1 cellular context compared by ENCODE assay signal in genomic region chr6:149231786-149232185, GRCh38.
TF ChIP-seq lines count a peak whose summit lies in the region.

No MANE protein-coding gene starts in this region.

TF ChIP-seq in SK-N-SH, 30 proteins besides CTCF, POLR2A, EP300 and RAD21 (continued from another document):
- TF ChIP-seq, protein P1, sequence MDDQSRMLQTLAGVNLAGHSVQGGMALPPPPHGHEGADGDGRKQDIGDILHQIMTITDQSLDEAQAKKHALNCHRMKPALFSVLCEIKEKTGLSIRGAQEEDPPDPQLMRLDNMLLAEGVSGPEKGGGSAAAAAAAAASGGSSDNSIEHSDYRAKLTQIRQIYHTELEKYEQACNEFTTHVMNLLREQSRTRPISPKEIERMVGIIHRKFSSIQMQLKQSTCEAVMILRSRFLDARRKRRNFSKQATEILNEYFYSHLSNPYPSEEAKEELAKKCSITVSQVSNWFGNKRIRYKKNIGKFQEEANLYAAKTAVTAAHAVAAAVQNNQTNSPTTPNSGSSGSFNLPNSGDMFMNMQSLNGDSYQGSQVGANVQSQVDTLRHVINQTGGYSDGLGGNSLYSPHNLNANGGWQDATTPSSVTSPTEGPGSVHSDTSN (IDR thresholded peaks at IDR 0.05), result no peak
- TF ChIP-seq FOXM1 (IDR thresholded peaks at IDR 0.05; ENCODE audit: low read depth), result no peak
- no peak for TF ChIP-seq MEF2A (IDR thresholded peaks at IDR 0.05; ENCODE audit: borderline replicate concordance, low read depth)
- TF ChIP-seq, protein P2, sequence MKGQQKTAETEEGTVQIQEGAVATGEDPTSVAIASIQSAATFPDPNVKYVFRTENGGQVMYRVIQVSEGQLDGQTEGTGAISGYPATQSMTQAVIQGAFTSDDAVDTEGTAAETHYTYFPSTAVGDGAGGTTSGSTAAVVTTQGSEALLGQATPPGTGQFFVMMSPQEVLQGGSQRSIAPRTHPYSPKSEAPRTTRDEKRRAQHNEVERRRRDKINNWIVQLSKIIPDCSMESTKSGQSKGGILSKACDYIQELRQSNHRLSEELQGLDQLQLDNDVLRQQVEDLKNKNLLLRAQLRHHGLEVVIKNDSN (IDR thresholded peaks at IDR 0.05; ENCODE audit: borderline replicate concordance, low read depth), result no peak
- TF ChIP-seq, protein P3, sequence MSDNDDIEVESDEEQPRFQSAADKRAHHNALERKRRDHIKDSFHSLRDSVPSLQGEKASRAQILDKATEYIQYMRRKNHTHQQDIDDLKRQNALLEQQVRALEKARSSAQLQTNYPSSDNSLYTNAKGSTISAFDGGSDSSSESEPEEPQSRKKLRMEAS (IDR thresholded peaks at IDR 0.05; ENCODE audit: low read depth), result no peak
- TF ChIP-seq RCOR1 (IDR thresholded peaks at IDR 0.05; ENCODE audit: low read length), result no peak
